In genomic region chr1:27428316-27429028, GRCh38 we compare ENCODE assay signal across 8 cellular contexts. TPM values are rescaled to one million over a fixed set of nuclear protein-coding genes. Genes with fewer than 3 reads are reported as not detected.
DNase-seq lines count a peak whose midpoint lies in the region; ATAC-seq, FAIRE-seq and TF ChIP-seq lines count a peak whose summit lies in the region.

No MANE protein-coding gene starts in this region.

- H3K9me3 Mint-ChIP-seq in activated T-helper 17 cell treated with anti-CD3 and anti-CD28 coated beads, Interleukin-2, amount 50 U/mL, for 72 hours = no peaks in the 10 kb centered on the region

- peaks cover 0 to 5% of the 10 kb centered on the region in 2 donors for H3K36me3 ChIP-seq in gastrocnemius medialis

- peaks cover 33% of the 10 kb centered on the region for H3K4me1 Mint-ChIP-seq in activated T-helper 17 cell treated with anti-CD3 and anti-CD28 coated beads, Interleukin-2, amount 50 U/mL, for 72 hours

- no peaks in the 10 kb centered on the region for H3K27me3 Mint-ChIP-seq in activated T-helper 17 cell treated with anti-CD3 and anti-CD28 coated beads, Interleukin-2, amount 50 U/mL, for 72 hours

- peak overlapping the region; percentile 83 for H3K4me3 Mint-ChIP-seq in activated T-helper 17 cell treated with anti-CD3 and anti-CD28 coated beads, Interleukin-2, amount 50 U/mL, for 72 hours

- in situ Hi-C loops in gastrocnemius medialis (cut with MboI; ENCODE audit: low sequenced_read_pairs in 4 of 4) = loop anchor here in 1 of 4 donors (10.0 kb wide), 1 partner anchor 46 kb away; no protein-coding TSS in a partner anchor

- no peak for TF ChIP-seq CTCF in gastrocnemius medialis (IDR thresholded peaks at IDR 0.05 in 4 of 5, conservative IDR thresholded peaks at IDR 0.05 in 1 of 5)

- intact Hi-C loops in left ventricle myocardium superior (cut with micrococcal nuclease) (no loop called here), gastrocnemius medialis (cut with DNase I; ENCODE audit: low total_unique reads) (no loop called here)

- no peaks in the 10 kb centered on the region for H3K9me3 ChIP-seq in gastrocnemius medialis

- H3K27me3 ChIP-seq in gastrocnemius medialis = no peaks in the 10 kb centered on the region

- FAIRE-seq in HTR-8/SVneo (lab: Jason Lieb, UNC) (no peak), RCC 7860 (lab: Jason Lieb, UNC) (no peak)

- peaks cover 64 to 80% of the 10 kb centered on the region in 2 donors for H3K4me1 ChIP-seq in gastrocnemius medialis

- peak overlapping the region; percentile 26 to 38 (median 34) for H3K4me3 ChIP-seq in gastrocnemius medialis

- H3K27ac ChIP-seq in gastrocnemius medialis = peak overlapping the region; percentile 75 to 83 (median 78)

- peaks cover 59% of the 10 kb centered on the region for H3K36me3 Mint-ChIP-seq in activated T-helper 17 cell treated with anti-CD3 and anti-CD28 coated beads, Interleukin-2, amount 50 U/mL, for 72 hours (ENCODE audit: low read depth)

- no peak for DNase-seq in activated CD4-positive, CD25-positive, alpha-beta regulatory T cell treated with anti-CD3 and anti-CD28 coated beads, Interleukin-2, amount 50 U/mL, for 72 hours
- DNase-seq in left ventricle myocardium superior (peak; percentile 69), gastrocnemius medialis (peak; percentile 25 to 63), HTR-8/SVneo (ENCODE audit: insufficient read length, low spot score) (no peak), activated gamma-delta T cell (lab: John Stamatoyannopoulos, UW) (no peak), RCC 7860 (ENCODE audit: low spot score) (no peak)

- no peak for TF ChIP-seq POLR2A in gastrocnemius medialis (IDR thresholded peaks at IDR 0.05)

- peak overlapping the region; percentile 89 for H3K27ac Mint-ChIP-seq in activated T-helper 17 cell treated with anti-CD3 and anti-CD28 coated beads, Interleukin-2, amount 50 U/mL, for 72 hours

- peak; percentile 54 to 61 for ATAC-seq in activated CD4-positive, CD25-positive, alpha-beta regulatory T cell treated with anti-CD3 and anti-CD28 coated beads, Interleukin-2, amount 50 U/mL, for 24 hours
- peak; percentile 57 for ATAC-seq in activated T-helper 17 cell treated with anti-CD3 and anti-CD28 coated beads, Interleukin-2, amount 50 U/mL, for 72 hours (replicated peaks)
- ATAC-seq in left ventricle myocardium superior = peak; percentile 76
- peak; percentile 81 to 89 for ATAC-seq in gastrocnemius medialis

RNA-seq across cellular contexts. Expression of gene GPR3, which starts 36.0 kb away (rescaled TPM):
- under 1 TPM; 0.26 to 0.42 TPM for total RNA-seq in activated T-helper 17 cell treated with anti-CD3 and anti-CD28 coated beads, Interleukin-2, amount 50 U/mL, for 72 hours
- total RNA-seq in left ventricle myocardium superior (0.12 TPM), gastrocnemius medialis (under 1 TPM in 3 of 4 donors, not detected in 1; 0.23 to 0.51 (median 0.35) TPM)

RNA-seq across cellular contexts. Expression of gene CD164L2, which starts 45.3 kb away (rescaled TPM):
- total RNA-seq in activated T-helper 17 cell treated with anti-CD3 and anti-CD28 coated beads, Interleukin-2, amount 50 U/mL, for 72 hours = not detected
- total RNA-seq in left ventricle myocardium superior = not detected
- not detected for total RNA-seq in gastrocnemius medialis

RNA-seq across cellular contexts. Expression of gene FCN3, which starts 53.8 kb away (rescaled TPM):
- not detected for total RNA-seq in activated T-helper 17 cell treated with anti-CD3 and anti-CD28 coated beads, Interleukin-2, amount 50 U/mL, for 72 hours
- total RNA-seq in left ventricle myocardium superior (19.3 TPM), gastrocnemius medialis (10 to 100 TPM; 13.2 to 35.7 (median 19.3) TPM)

Comparison
In these comparisons a context has a peak if more than half of its experiments do, and no peak if none do; other contexts are left out.
1. DNase-seq: peak in left ventricle myocardium superior (single experiment) and gastrocnemius medialis (2 of 2); none in activated CD4-positive, CD25-positive, alpha-beta regulatory T cell treated with anti-CD3 and anti-CD28 coated beads, Interleukin-2, amount 50 U/mL, for 72 hours (single experiment), HTR-8/SVneo (single experiment), activated gamma-delta T cell (single experiment) and RCC 7860 (single experiment).
2. RNA of gene FCN3, which starts 53.8 kb away (total RNA-seq): 13.2 to 35.7 TPM in gastrocnemius medialis and 19.3 TPM in left ventricle myocardium superior (single experiment); not detected in activated T-helper 17 cell treated with anti-CD3 and anti-CD28 coated beads, Interleukin-2, amount 50 U/mL, for 72 hours; every median in the first group is over 10 times any median in the second.
3. Peak in every context shown above with its lines, with median percentiles within 50 percentile points of each other: ATAC-seq.